ENCODE assay signal across 1 cellular context in the genomic region with DNA sequence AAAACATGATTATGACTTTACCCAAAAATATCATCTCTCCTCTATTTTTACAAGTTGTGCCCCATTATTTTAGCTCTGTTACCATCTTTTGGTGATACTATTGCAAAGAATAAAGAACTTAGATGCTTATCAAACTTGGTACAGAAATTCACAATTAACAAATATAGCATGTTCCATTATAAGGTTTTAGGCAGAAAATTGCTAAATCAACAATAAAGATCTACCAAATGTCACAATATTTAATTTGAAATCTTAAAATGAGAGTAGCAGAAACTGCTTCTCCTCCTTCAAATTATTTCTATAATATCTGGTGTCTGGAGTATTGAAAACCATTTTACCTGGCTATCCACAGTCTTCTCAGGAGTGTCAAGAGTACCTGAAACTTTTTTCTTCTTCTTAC.
A peak's percentile ranks its signal among the peaks of the same experiment; 100 is the strongest.
TF ChIP-seq lines count a peak whose summit lies in the region.

No MANE protein-coding gene starts in this region.

TF ChIP-seq in HepG2, 621 proteins besides CTCF, POLR2A, EP300 and RAD21:
- TF ChIP-seq MAFK (conservative IDR thresholded peaks at IDR 0.05 in 1 of 2, IDR thresholded peaks at IDR 0.05 in 1 of 2; ENCODE audit: low read length in 2 of 2) (peak in 1 of 2 experiments; percentile 42; a peak in 2 of 4 replicates), MAFF (IDR thresholded peaks at IDR 0.05; ENCODE audit: low read depth, low read length) (peak; percentile 38; the same call in 1 of the 2 replicates), ZNF749 (CRISPR knock-in tag; IDR thresholded peaks at IDR 0.05; ENCODE audit: borderline replicate concordance) (no peak), KDM6A (CRISPR knock-in tag; IDR thresholded peaks at IDR 0.05; ENCODE audit: low read depth) (no peak), ZNF558 (CRISPR knock-in tag; IDR thresholded peaks at IDR 0.05; ENCODE audit: borderline replicate concordance) (no peak), NR3C1 (CRISPR knock-in tag; IDR thresholded peaks at IDR 0.05) (no peak), POLR2AphosphoS5 (IDR thresholded peaks at IDR 0.05; ENCODE audit: low read depth, low read length) (no peak), ZFP36L2 (CRISPR knock-in tag; IDR thresholded peaks at IDR 0.05) (no peak), TEAD2 (CRISPR knock-in tag; IDR thresholded peaks at IDR 0.05) (no peak)
